In the genomic region with DNA sequence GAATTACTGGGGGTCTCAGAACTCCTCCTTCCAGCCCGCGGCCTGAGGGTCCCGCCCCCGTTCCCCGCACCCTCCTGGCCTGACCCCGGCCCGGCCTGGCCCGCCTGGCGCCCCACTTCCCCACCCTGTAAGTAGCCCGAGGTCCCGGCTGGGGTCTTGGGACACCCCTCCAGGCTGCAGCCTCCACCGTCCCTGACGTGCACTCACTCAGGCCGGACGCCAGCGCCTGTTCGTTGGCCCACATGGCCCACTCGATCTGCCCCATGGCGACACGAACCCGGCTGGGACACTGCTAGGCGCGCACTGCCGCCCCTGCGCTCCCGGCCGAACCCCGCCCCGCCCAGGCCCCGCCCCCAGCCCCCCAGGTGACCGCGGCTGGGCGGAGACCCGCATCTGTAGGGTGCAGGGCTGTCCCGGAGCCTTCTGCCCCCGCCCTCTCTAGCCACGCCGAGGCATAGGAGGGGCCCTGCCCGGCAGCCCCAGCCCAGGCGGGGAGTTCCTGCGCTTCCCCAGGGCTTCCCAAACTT, we compare ENCODE assay signal across 1 cellular context.
TF ChIP-seq lines count a peak whose summit lies in the region.

A gene (minus strand): TSS at position 305 of the 527 bp plus-strand sequence. CDS start 40 bp downstream, at position 265.

TF ChIP-seq in HepG2, 621 proteins besides CTCF, POLR2A, EP300 and RAD21 (continued from another document and continues in another):
- TF ChIP-seq, protein P1, sequence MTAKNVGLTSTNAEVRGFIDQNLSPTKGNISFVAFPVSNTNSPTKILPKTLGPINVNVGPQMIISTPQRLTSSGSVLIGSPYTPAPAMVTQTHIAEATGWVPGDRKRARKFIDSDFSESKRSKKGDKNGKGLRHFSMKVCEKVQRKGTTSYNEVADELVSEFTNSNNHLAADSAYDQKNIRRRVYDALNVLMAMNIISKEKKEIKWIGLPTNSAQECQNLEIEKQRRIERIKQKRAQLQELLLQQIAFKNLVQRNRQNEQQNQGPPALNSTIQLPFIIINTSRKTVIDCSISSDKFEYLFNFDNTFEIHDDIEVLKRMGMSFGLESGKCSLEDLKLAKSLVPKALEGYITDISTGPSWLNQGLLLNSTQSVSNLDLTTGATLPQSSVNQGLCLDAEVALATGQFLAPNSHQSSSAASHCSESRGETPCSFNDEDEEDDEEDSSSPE (CRISPR knock-in tag; IDR thresholded peaks at IDR 0.05): peak; percentile 47; the same call in 1 of the 2 replicates
- TF ChIP-seq FLYWCH1 (CRISPR knock-in tag; IDR thresholded peaks at IDR 0.05) (no peak), ZNF530 (CRISPR knock-in tag; IDR thresholded peaks at IDR 0.05; ENCODE audit: low read depth) (no peak), KLF9 (CRISPR knock-in tag; IDR thresholded peaks at IDR 0.05; ENCODE audit: low read depth) (no peak), ZNF501 (CRISPR knock-in tag; IDR thresholded peaks at IDR 0.05) (peak; percentile 67; the same call in 1 of the 2 replicates), BCL6 (CRISPR knock-in tag; IDR thresholded peaks at IDR 0.05) (no peak), ZNF17 (CRISPR knock-in tag; IDR thresholded peaks at IDR 0.05) (no peak), ATRX (CRISPR knock-in tag; IDR thresholded peaks at IDR 0.05; ENCODE audit: borderline replicate concordance) (no peak), RBM22 (optimal IDR thresholded peaks at IDR 0.05; ENCODE audit: low read length) (no peak), SRY (CRISPR knock-in tag; IDR thresholded peaks at IDR 0.05) (0 out of 2 replicates have a peak, but pooled peaks have one; percentile 63), RCOR2 (CRISPR knock-in tag; IDR thresholded peaks at IDR 0.05) (no peak), SMAD9 (CRISPR knock-in tag; IDR thresholded peaks at IDR 0.05) (no peak), IKZF1 (IDR thresholded peaks at IDR 0.05) (no peak), ELF1 (CRISPR knock-in tag; IDR thresholded peaks at IDR 0.05) (no peak), ZNF598 (CRISPR knock-in tag; IDR thresholded peaks at IDR 0.05; ENCODE audit: borderline replicate concordance) (no peak; the same call in 1 of the 2 replicates), MZF1 (CRISPR knock-in tag; IDR thresholded peaks at IDR 0.05; ENCODE audit: borderline replicate concordance) (no peak), ZSCAN9 (CRISPR knock-in tag; IDR thresholded peaks at IDR 0.05; ENCODE audit: borderline replicate concordance) (peak; percentile 21; the same call in 1 of the 2 replicates), RFX1 (IDR thresholded peaks at IDR 0.05) (no peak), ZNF768 (CRISPR knock-in tag; IDR thresholded peaks at IDR 0.05) (0 out of 2 replicates have a peak, but pooled peaks have one; percentile 17), KLF12 (CRISPR knock-in tag; IDR thresholded peaks at IDR 0.05; ENCODE audit: borderline replicate concordance) (0 out of 2 replicates have a peak, but pooled peaks have one; percentile 62), KDM3A (CRISPR knock-in tag; IDR thresholded peaks at IDR 0.05; ENCODE audit: low read depth) (0 out of 2 replicates have a peak, but pooled peaks have one; percentile 41), ZNF879 (CRISPR knock-in tag; IDR thresholded peaks at IDR 0.05) (no peak), PAWR (CRISPR knock-in tag; IDR thresholded peaks at IDR 0.05; ENCODE audit: borderline replicate concordance) (no peak), ELF4 (CRISPR knock-in tag; IDR thresholded peaks at IDR 0.05; ENCODE audit: borderline replicate concordance) (no peak; the same call in 1 of the 2 replicates), MIER2 (CRISPR knock-in tag; IDR thresholded peaks at IDR 0.05) (no peak), ISX (CRISPR knock-in tag; conservative IDR thresholded peaks at IDR 0.05) (peak; percentile 72; the same call in 1 of the 2 replicates), NPAS2 (CRISPR knock-in tag; IDR thresholded peaks at IDR 0.05; ENCODE audit: borderline replicate concordance) (no peak), TBX2 (CRISPR knock-in tag; IDR thresholded peaks at IDR 0.05; ENCODE audit: borderline replicate concordance) (no peak), SRSF9 (IDR thresholded peaks at IDR 0.05; ENCODE audit: borderline replicate concordance, insufficient read depth, low read depth, low read length, poor library complexity, severe bottlenecking) (no peak), ZNF30 (CRISPR knock-in tag; IDR thresholded peaks at IDR 0.05) (peak; percentile 80; the same call in 1 of the 2 replicates), ZC3H4 (CRISPR knock-in tag; IDR thresholded peaks at IDR 0.05; ENCODE audit: borderline replicate concordance) (no peak), ZNF788 (CRISPR knock-in tag; IDR thresholded peaks at IDR 0.05; ENCODE audit: borderline replicate concordance) (no peak), MXI1 (IDR thresholded peaks at IDR 0.05; ENCODE audit: borderline replicate concordance, low read depth, low read length) (peak; percentile 49; the same call in 1 of the 3 replicates), BRCA1 (CRISPR knock-in tag; IDR thresholded peaks at IDR 0.05) (peak; percentile 95), ZFP36 (IDR thresholded peaks at IDR 0.05; ENCODE audit: borderline replicate concordance, low read depth, low read length, partially characterized antibody) (no peak), NR2F1 (CRISPR knock-in tag; IDR thresholded peaks at IDR 0.05) (no peak; a peak in 1 of 4 replicates), ZNF570 (CRISPR knock-in tag; IDR thresholded peaks at IDR 0.05; ENCODE audit: borderline replicate concordance) (no peak), ZNF781 (CRISPR knock-in tag; IDR thresholded peaks at IDR 0.05; ENCODE audit: borderline replicate concordance, not compliant biosample characterization) (no peak)
- TF ChIP-seq, protein P2, sequence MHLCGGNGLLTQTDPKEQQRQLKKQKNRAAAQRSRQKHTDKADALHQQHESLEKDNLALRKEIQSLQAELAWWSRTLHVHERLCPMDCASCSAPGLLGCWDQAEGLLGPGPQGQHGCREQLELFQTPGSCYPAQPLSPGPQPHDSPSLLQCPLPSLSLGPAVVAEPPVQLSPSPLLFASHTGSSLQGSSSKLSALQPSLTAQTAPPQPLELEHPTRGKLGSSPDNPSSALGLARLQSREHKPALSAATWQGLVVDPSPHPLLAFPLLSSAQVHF (CRISPR knock-in tag; IDR thresholded peaks at IDR 0.05): peak; percentile 79; the same call in 1 of the 2 replicates
- TF ChIP-seq, protein P3, sequence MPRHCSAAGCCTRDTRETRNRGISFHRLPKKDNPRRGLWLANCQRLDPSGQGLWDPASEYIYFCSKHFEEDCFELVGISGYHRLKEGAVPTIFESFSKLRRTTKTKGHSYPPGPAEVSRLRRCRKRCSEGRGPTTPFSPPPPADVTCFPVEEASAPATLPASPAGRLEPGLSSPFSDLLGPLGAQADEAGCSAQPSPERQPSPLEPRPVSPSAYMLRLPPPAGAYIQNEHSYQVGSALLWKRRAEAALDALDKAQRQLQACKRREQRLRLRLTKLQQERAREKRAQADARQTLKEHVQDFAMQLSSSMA (CRISPR knock-in tag; IDR thresholded peaks at IDR 0.05): no peak
- TF ChIP-seq, protein P4, sequence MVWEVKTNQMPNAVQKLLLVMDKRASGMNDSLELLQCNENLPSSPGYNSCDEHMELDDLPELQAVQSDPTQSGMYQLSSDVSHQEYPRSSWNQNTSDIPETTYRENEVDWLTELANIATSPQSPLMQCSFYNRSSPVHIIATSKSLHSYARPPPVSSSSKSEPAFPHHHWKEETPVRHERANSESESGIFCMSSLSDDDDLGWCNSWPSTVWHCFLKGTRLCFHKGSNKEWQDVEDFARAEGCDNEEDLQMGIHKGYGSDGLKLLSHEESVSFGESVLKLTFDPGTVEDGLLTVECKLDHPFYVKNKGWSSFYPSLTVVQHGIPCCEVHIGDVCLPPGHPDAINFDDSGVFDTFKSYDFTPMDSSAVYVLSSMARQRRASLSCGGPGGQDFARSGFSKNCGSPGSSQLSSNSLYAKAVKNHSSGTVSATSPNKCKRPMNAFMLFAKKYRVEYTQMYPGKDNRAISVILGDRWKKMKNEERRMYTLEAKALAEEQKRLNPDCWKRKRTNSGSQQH (CRISPR knock-in tag; IDR thresholded peaks at IDR 0.05; ENCODE audit: low read depth): no peak; the same call in 1 of the 2 replicates
- TF ChIP-seq, protein P5, sequence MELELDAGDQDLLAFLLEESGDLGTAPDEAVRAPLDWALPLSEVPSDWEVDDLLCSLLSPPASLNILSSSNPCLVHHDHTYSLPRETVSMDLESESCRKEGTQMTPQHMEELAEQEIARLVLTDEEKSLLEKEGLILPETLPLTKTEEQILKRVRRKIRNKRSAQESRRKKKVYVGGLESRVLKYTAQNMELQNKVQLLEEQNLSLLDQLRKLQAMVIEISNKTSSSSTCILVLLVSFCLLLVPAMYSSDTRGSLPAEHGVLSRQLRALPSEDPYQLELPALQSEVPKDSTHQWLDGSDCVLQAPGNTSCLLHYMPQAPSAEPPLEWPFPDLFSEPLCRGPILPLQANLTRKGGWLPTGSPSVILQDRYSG (CRISPR knock-in tag; IDR thresholded peaks at IDR 0.05): peak; percentile 86; the same call in 1 of the 2 replicates
- TF ChIP-seq, protein P6, sequence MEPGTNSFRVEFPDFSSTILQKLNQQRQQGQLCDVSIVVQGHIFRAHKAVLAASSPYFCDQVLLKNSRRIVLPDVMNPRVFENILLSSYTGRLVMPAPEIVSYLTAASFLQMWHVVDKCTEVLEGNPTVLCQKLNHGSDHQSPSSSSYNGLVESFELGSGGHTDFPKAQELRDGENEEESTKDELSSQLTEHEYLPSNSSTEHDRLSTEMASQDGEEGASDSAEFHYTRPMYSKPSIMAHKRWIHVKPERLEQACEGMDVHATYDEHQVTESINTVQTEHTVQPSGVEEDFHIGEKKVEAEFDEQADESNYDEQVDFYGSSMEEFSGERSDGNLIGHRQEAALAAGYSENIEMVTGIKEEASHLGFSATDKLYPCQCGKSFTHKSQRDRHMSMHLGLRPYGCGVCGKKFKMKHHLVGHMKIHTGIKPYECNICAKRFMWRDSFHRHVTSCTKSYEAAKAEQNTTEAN (CRISPR knock-in tag; conservative IDR thresholded peaks at IDR 0.05): peak; percentile 70
- TF ChIP-seq, protein P7, sequence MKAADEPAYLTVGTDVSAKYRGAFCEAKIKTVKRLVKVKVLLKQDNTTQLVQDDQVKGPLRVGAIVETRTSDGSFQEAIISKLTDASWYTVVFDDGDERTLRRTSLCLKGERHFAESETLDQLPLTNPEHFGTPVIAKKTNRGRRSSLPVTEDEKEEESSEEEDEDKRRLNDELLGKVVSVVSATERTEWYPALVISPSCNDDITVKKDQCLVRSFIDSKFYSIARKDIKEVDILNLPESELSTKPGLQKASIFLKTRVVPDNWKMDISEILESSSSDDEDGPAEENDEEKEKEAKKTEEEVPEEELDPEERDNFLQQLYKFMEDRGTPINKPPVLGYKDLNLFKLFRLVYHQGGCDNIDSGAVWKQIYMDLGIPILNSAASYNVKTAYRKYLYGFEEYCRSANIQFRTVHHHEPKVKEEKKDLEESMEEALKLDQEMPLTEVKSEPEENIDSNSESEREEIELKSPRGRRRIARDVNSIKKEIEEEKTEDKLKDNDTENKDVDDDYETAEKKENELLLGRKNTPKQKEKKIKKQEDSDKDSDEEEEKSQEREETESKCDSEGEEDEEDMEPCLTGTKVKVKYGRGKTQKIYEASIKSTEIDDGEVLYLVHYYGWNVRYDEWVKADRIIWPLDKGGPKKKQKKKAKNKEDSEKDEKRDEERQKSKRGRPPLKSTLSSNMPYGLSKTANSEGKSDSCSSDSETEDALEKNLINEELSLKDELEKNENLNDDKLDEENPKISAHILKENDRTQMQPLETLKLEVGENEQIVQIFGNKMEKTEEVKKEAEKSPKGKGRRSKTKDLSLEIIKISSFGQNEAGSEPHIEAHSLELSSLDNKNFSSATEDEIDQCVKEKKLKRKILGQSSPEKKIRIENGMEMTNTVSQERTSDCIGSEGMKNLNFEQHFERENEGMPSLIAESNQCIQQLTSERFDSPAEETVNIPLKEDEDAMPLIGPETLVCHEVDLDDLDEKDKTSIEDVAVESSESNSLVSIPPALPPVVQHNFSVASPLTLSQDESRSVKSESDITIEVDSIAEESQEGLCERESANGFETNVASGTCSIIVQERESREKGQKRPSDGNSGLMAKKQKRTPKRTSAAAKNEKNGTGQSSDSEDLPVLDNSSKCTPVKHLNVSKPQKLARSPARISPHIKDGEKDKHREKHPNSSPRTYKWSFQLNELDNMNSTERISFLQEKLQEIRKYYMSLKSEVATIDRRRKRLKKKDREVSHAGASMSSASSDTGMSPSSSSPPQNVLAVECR (CRISPR knock-in tag; IDR thresholded peaks at IDR 0.05; ENCODE audit: borderline replicate concordance): peak; percentile 80
- TF ChIP-seq, protein P8, sequence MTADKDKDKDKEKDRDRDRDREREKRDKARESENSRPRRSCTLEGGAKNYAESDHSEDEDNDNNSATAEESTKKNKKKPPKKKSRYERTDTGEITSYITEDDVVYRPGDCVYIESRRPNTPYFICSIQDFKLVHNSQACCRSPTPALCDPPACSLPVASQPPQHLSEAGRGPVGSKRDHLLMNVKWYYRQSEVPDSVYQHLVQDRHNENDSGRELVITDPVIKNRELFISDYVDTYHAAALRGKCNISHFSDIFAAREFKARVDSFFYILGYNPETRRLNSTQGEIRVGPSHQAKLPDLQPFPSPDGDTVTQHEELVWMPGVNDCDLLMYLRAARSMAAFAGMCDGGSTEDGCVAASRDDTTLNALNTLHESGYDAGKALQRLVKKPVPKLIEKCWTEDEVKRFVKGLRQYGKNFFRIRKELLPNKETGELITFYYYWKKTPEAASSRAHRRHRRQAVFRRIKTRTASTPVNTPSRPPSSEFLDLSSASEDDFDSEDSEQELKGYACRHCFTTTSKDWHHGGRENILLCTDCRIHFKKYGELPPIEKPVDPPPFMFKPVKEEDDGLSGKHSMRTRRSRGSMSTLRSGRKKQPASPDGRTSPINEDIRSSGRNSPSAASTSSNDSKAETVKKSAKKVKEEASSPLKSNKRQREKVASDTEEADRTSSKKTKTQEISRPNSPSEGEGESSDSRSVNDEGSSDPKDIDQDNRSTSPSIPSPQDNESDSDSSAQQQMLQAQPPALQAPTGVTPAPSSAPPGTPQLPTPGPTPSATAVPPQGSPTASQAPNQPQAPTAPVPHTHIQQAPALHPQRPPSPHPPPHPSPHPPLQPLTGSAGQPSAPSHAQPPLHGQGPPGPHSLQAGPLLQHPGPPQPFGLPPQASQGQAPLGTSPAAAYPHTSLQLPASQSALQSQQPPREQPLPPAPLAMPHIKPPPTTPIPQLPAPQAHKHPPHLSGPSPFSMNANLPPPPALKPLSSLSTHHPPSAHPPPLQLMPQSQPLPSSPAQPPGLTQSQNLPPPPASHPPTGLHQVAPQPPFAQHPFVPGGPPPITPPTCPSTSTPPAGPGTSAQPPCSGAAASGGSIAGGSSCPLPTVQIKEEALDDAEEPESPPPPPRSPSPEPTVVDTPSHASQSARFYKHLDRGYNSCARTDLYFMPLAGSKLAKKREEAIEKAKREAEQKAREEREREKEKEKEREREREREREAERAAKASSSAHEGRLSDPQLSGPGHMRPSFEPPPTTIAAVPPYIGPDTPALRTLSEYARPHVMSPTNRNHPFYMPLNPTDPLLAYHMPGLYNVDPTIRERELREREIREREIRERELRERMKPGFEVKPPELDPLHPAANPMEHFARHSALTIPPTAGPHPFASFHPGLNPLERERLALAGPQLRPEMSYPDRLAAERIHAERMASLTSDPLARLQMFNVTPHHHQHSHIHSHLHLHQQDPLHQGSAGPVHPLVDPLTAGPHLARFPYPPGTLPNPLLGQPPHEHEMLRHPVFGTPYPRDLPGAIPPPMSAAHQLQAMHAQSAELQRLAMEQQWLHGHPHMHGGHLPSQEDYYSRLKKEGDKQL (CRISPR knock-in tag; IDR thresholded peaks at IDR 0.05; ENCODE audit: low read depth): peak; percentile 11; the same call in 1 of the 2 replicates
